Comparison of ENCODE assay signal across 1 cellular context in the genomic region with DNA sequence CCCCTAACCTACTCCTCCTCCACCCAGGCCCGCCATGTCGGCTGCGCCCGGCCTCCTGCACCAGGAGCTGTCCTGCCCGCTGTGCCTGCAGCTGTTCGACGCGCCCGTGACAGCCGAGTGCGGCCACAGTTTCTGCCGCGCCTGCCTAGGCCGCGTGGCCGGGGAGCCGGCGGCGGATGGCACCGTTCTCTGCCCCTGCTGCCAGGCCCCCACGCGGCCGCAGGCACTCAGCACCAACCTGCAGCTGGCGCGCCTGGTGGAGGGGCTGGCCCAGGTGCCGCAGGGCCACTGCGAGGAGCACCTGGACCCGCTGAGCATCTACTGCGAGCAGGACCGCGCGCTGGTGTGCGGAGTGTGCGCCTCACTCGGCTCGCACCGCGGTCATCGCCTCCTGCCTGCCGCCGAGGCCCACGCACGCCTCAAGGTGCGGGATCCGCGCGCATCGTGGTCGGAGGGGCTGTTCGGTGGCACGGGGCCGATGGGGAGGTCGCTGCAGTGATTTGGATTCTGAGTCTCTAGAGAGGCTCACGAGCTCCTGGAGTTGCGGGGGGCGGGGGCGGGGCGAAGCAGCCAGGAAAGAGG.
A peak's percentile ranks its signal among the peaks of the same experiment; 100 is the strongest.
TF ChIP-seq lines count a peak whose summit lies in the region.

No MANE protein-coding gene starts in this region.

TF ChIP-seq in K562, 482 proteins besides CTCF, POLR2A, EP300 and RAD21 (continues in another document):
- TF ChIP-seq, protein P1, sequence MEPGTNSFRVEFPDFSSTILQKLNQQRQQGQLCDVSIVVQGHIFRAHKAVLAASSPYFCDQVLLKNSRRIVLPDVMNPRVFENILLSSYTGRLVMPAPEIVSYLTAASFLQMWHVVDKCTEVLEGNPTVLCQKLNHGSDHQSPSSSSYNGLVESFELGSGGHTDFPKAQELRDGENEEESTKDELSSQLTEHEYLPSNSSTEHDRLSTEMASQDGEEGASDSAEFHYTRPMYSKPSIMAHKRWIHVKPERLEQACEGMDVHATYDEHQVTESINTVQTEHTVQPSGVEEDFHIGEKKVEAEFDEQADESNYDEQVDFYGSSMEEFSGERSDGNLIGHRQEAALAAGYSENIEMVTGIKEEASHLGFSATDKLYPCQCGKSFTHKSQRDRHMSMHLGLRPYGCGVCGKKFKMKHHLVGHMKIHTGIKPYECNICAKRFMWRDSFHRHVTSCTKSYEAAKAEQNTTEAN (CRISPR knock-in tag; IDR thresholded peaks at IDR 0.05), result no peak
- TF ChIP-seq ZNF644 (tag; IDR thresholded peaks at IDR 0.05; ENCODE audit: low read depth) (no peak), ZNF436 (CRISPR knock-in tag; IDR thresholded peaks at IDR 0.05) (no peak), BCOR (IDR thresholded peaks at IDR 0.05) (0 out of 2 replicates have a peak, but pooled peaks have one; percentile 15), PHB (CRISPR knock-in tag; IDR thresholded peaks at IDR 0.05) (no peak), SMARCC2 (IDR thresholded peaks at IDR 0.05; ENCODE audit: low read depth) (no peak), NR3C1 (CRISPR knock-in tag; IDR thresholded peaks at IDR 0.05) (0 out of 2 replicates have a peak, but pooled peaks have one; percentile 21), PPARD (CRISPR knock-in tag; IDR thresholded peaks at IDR 0.05) (no peak), ZNF699 (CRISPR knock-in tag; IDR thresholded peaks at IDR 0.05; ENCODE audit: insufficient replicate concordance) (no peak), RBBP5 (IDR thresholded peaks at IDR 0.05; ENCODE audit: borderline replicate concordance, insufficient read depth, low read length, poor library complexity, severe bottlenecking) (no peak), BRCA1 (IDR thresholded peaks at IDR 0.05) (no peak), BRCA1 (CRISPR knock-in tag; IDR thresholded peaks at IDR 0.05) (no peak), TCF7L2 (IDR thresholded peaks at IDR 0.05; ENCODE audit: low read depth, low read length) (no peak), ZNF431 (CRISPR knock-in tag; IDR thresholded peaks at IDR 0.05) (no peak), C11orf30 (IDR thresholded peaks at IDR 0.05; ENCODE audit: low read depth) (no peak), FOXJ2 (tag; IDR thresholded peaks at IDR 0.05) (no peak), POLR3G (IDR thresholded peaks at IDR 0.05; ENCODE audit: extremely low read depth, insufficient read length, insufficient replicate concordance) (no peak), ZNF212 (CRISPR knock-in tag; IDR thresholded peaks at IDR 0.05) (no peak), ZEB2 (IDR thresholded peaks at IDR 0.05) (0 out of 2 replicates have a peak, but pooled peaks have one; percentile 41), GATAD2A (IDR thresholded peaks at IDR 0.05) (no peak; the same call in 1 of the 2 replicates), MEF2D (tag; conservative IDR thresholded peaks at IDR 0.05; ENCODE audit: low read depth) (no peak), ZNF584 (CRISPR knock-in tag; IDR thresholded peaks at IDR 0.05; ENCODE audit: low read depth) (no peak), STAT5B (CRISPR knock-in tag; IDR thresholded peaks at IDR 0.05) (no peak), CBFA2T3 (IDR thresholded peaks at IDR 0.05) (peak; percentile 42; the same call in 1 of the 2 replicates), CBX2 (IDR thresholded peaks at IDR 0.05; ENCODE audit: insufficient read depth, low read length, poor library complexity, severe bottlenecking) (no peak), FOXA1 (IDR thresholded peaks at IDR 0.05; ENCODE audit: borderline replicate concordance) (no peak), ZNF197 (CRISPR knock-in tag; IDR thresholded peaks at IDR 0.05; ENCODE audit: low read depth) (no peak), ZFP1 (CRISPR knock-in tag; IDR thresholded peaks at IDR 0.05) (no peak), LARP7 (IDR thresholded peaks at IDR 0.05) (no peak), L3MBTL2 (IDR thresholded peaks at IDR 0.05) (peak; percentile 76; the same call in 1 of the 2 replicates), NFXL1 (CRISPR knock-in tag; IDR thresholded peaks at IDR 0.05) (no peak), GATAD2B (IDR thresholded peaks at IDR 0.05; ENCODE audit: borderline replicate concordance) (no peak), ZFP36 (IDR thresholded peaks at IDR 0.05; ENCODE audit: low read depth, low read length, partially characterized antibody) (no peak), ATF1 (CRISPR knock-in tag; IDR thresholded peaks at IDR 0.05) (no peak), ATF1 (tag; IDR thresholded peaks at IDR 0.05) (peak; percentile 23; the same call in 1 of the 2 replicates), HMG20A (CRISPR knock-in tag; conservative IDR thresholded peaks at IDR 0.05) (no peak), KDM1A (IDR thresholded peaks at IDR 0.05) (peak; percentile 58 to 65; a peak in 3 of 4 replicates), PHF21A (IDR thresholded peaks at IDR 0.05; ENCODE audit: borderline replicate concordance, low read depth) (peak; percentile 80; the same call in 1 of the 2 replicates), CREBBP (IDR thresholded peaks at IDR 0.05; ENCODE audit: low read depth, low read length) (no peak), DPF2 (IDR thresholded peaks at IDR 0.05) (peak; percentile 52; the same call in 1 of the 2 replicates)
- TF ChIP-seq, protein P2, sequence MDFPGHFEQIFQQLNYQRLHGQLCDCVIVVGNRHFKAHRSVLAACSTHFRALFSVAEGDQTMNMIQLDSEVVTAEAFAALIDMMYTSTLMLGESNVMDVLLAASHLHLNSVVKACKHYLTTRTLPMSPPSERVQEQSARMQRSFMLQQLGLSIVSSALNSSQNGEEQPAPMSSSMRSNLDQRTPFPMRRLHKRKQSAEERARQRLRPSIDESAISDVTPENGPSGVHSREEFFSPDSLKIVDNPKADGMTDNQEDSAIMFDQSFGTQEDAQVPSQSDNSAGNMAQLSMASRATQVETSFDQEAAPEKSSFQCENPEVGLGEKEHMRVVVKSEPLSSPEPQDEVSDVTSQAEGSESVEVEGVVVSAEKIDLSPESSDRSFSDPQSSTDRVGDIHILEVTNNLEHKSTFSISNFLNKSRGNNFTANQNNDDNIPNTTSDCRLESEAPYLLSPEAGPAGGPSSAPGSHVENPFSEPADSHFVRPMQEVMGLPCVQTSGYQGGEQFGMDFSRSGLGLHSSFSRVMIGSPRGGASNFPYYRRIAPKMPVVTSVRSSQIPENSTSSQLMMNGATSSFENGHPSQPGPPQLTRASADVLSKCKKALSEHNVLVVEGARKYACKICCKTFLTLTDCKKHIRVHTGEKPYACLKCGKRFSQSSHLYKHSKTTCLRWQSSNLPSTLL (IDR thresholded peaks at IDR 0.05), result no peak
- TF ChIP-seq, protein P3, sequence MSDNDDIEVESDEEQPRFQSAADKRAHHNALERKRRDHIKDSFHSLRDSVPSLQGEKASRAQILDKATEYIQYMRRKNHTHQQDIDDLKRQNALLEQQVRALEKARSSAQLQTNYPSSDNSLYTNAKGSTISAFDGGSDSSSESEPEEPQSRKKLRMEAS (CRISPR knock-in tag; IDR thresholded peaks at IDR 0.05), result peak; percentile 62
- TF ChIP-seq, protein P4, sequence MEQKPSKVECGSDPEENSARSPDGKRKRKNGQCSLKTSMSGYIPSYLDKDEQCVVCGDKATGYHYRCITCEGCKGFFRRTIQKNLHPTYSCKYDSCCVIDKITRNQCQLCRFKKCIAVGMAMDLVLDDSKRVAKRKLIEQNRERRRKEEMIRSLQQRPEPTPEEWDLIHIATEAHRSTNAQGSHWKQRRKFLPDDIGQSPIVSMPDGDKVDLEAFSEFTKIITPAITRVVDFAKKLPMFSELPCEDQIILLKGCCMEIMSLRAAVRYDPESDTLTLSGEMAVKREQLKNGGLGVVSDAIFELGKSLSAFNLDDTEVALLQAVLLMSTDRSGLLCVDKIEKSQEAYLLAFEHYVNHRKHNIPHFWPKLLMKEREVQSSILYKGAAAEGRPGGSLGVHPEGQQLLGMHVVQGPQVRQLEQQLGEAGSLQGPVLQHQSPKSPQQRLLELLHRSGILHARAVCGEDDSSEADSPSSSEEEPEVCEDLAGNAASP (IDR thresholded peaks at IDR 0.05), result no peak
- TF ChIP-seq, protein P5, sequence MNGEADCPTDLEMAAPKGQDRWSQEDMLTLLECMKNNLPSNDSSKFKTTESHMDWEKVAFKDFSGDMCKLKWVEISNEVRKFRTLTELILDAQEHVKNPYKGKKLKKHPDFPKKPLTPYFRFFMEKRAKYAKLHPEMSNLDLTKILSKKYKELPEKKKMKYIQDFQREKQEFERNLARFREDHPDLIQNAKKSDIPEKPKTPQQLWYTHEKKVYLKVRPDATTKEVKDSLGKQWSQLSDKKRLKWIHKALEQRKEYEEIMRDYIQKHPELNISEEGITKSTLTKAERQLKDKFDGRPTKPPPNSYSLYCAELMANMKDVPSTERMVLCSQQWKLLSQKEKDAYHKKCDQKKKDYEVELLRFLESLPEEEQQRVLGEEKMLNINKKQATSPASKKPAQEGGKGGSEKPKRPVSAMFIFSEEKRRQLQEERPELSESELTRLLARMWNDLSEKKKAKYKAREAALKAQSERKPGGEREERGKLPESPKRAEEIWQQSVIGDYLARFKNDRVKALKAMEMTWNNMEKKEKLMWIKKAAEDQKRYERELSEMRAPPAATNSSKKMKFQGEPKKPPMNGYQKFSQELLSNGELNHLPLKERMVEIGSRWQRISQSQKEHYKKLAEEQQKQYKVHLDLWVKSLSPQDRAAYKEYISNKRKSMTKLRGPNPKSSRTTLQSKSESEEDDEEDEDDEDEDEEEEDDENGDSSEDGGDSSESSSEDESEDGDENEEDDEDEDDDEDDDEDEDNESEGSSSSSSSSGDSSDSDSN (IDR thresholded peaks at IDR 0.05; ENCODE audit: borderline replicate concordance in 1 of 2, low read depth in 2 of 2, low read length in 2 of 2), result no peak
- TF ChIP-seq, protein P6, sequence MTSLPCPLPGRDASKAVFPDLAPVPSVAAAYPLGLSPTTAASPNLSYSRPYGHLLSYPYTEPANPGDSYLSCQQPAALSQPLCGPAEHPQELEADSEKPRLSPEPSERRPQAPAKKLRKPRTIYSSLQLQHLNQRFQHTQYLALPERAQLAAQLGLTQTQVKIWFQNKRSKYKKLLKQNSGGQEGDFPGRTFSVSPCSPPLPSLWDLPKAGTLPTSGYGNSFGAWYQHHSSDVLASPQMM (CRISPR knock-in tag; IDR thresholded peaks at IDR 0.05), result no peak
- TF ChIP-seq, protein P7, sequence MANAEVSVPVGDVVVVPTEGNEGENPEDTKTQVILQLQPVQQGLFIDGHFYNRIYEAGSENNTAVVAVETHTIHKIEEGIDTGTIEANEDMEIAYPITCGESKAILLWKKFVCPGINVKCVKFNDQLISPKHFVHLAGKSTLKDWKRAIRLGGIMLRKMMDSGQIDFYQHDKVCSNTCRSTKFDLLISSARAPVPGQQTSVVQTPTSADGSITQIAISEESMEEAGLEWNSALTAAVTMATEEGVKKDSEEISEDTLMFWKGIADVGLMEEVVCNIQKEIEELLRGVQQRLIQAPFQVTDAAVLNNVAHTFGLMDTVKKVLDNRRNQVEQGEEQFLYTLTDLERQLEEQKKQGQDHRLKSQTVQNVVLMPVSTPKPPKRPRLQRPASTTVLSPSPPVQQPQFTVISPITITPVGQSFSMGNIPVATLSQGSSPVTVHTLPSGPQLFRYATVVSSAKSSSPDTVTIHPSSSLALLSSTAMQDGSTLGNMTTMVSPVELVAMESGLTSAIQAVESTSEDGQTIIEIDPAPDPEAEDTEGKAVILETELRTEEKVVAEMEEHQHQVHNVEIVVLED (CRISPR knock-in tag; IDR thresholded peaks at IDR 0.05), result no peak
- TF ChIP-seq, protein P8, sequence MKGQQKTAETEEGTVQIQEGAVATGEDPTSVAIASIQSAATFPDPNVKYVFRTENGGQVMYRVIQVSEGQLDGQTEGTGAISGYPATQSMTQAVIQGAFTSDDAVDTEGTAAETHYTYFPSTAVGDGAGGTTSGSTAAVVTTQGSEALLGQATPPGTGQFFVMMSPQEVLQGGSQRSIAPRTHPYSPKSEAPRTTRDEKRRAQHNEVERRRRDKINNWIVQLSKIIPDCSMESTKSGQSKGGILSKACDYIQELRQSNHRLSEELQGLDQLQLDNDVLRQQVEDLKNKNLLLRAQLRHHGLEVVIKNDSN (CRISPR knock-in tag; IDR thresholded peaks at IDR 0.05), result no peak
- TF ChIP-seq, protein P9, sequence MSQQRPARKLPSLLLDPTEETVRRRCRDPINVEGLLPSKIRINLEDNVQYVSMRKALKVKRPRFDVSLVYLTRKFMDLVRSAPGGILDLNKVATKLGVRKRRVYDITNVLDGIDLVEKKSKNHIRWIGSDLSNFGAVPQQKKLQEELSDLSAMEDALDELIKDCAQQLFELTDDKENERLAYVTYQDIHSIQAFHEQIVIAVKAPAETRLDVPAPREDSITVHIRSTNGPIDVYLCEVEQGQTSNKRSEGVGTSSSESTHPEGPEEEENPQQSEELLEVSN (IDR thresholded peaks at IDR 0.05; ENCODE audit: borderline replicate concordance in 1 of 2, extremely low read depth in 1 of 2, insufficient read depth in 1 of 2, insufficient read length in 1 of 2, low read depth in 1 of 2, low read length in 1 of 2, poor library complexity in 1 of 2, severe bottlenecking in 1 of 2), result peak in 1 of 2 experiments; percentile 60
- TF ChIP-seq, protein P10, sequence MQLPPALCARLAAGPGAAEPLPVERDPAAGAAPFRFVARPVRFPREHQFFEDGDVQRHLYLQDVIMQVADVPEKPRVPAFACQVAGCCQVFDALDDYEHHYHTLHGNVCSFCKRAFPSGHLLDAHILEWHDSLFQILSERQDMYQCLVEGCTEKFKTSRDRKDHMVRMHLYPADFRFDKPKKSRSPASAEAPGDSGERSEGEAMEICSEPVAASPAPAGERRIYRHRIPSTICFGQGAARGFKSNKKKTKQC (CRISPR knock-in tag; IDR thresholded peaks at IDR 0.05), result no peak
- TF ChIP-seq, protein P11, sequence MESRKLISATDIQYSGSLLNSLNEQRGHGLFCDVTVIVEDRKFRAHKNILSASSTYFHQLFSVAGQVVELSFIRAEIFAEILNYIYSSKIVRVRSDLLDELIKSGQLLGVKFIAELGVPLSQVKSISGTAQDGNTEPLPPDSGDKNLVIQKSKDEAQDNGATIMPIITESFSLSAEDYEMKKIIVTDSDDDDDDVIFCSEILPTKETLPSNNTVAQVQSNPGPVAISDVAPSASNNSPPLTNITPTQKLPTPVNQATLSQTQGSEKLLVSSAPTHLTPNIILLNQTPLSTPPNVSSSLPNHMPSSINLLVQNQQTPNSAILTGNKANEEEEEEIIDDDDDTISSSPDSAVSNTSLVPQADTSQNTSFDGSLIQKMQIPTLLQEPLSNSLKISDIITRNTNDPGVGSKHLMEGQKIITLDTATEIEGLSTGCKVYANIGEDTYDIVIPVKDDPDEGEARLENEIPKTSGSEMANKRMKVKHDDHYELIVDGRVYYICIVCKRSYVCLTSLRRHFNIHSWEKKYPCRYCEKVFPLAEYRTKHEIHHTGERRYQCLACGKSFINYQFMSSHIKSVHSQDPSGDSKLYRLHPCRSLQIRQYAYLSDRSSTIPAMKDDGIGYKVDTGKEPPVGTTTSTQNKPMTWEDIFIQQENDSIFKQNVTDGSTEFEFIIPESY (CRISPR knock-in tag; IDR thresholded peaks at IDR 0.05), result peak; percentile 92
